Comparison of ENCODE assay signal across 8 cellular contexts in genomic region chr11:8268530-8269461, GRCh38. TPM values are rescaled to one million over a fixed set of nuclear protein-coding genes. Genes with fewer than 3 reads are reported as not detected.
DNase-seq lines count a peak whose midpoint lies in the region; ATAC-seq, FAIRE-seq and TF ChIP-seq lines count a peak whose summit lies in the region.

No MANE protein-coding gene starts in this region.

- ATAC-seq in GM19467 (IDR thresholded peaks at IDR 0.05; ENCODE audit: unreplicated experiment), result no peak
- no peak for ATAC-seq in PC-3

- no peaks in the 10 kb centered on the region for H3K79me2 ChIP-seq in PC-3 (ENCODE audit: low read length)

- BruUV-seq in PC-3 (replicated peaks; lab: Mats Ljungman, UMichigan), result no TSS peak

- H2AFZ ChIP-seq in PC-3 (ENCODE audit: low read length), result no peak overlapping the region

- no peaks in the 10 kb centered on the region for H4K20me1 ChIP-seq in PC-3 (ENCODE audit: low read length)

- POLR2A ChIA-PET in PC-3 (lab: Charles Lee; ENCODE audit: unreplicated experiment), result no interaction called here

- no peaks in the 10 kb centered on the region for H3K36me3 ChIP-seq in PC-3 (ENCODE audit: low read depth, low read length)

- H3K9me3 ChIP-seq in mononuclear cell (ENCODE audit: low read depth, low read length) (no peaks in the 10 kb centered on the region), PC-3 (ENCODE audit: low read length) (no peaks in the 10 kb centered on the region)

- CTCF ChIA-PET in PC-3 (lab: Charles Lee), result no interaction called here

- H3K27me3 ChIP-seq in dorsolateral prefrontal cortex (peaks cover 0 to 68% (median 33%) of the 10 kb centered on the region in 45 donors), mononuclear cell (ENCODE audit: insufficient read depth, low read length) (peaks cover 74% of the 10 kb centered on the region), PC-3 (ENCODE audit: low read length) (no peaks in the 10 kb centered on the region; the same call in 1 of the 2 replicates)

- TF ChIP-seq CTCF in dorsolateral prefrontal cortex (IDR thresholded peaks at IDR 0.05 in 54 of 56, conservative IDR thresholded peaks at IDR 0.05 in 2 of 56; ENCODE audit: low read depth in 1 of 56, partially characterized antibody in 56 of 56), result no peak
- TF ChIP-seq CTCF in PC-3 (conservative IDR thresholded peaks at IDR 0.05; ENCODE audit: low read depth, low read length), result no peak

- H3K4me1 ChIP-seq in mononuclear cell (ENCODE audit: insufficient read depth, low read length) (peaks cover 5% of the 10 kb centered on the region), PC-3 (ENCODE audit: insufficient read depth, low read length) (peaks cover 8% of the 10 kb centered on the region)

- H3K9me2 ChIP-seq in PC-3 (replicated peaks; ENCODE audit: low read length), result no peaks in the 10 kb centered on the region

- H3K27ac ChIP-seq in dorsolateral prefrontal cortex (no peak overlapping the region), PC-3 (ENCODE audit: low read length) (no peak overlapping the region)

- intact Hi-C loops in dorsolateral prefrontal cortex (cut with DNase I) (no loop called here), PC-3 (cut with micrococcal nuclease) (no loop called here)

- DNase-seq in activated effector memory CD4-positive, alpha-beta T cell treated with anti-CD3 and anti-CD28 coated beads, Interleukin-2, amount 50 U/mL, for 16 hours, result peak; percentile 54
- DNase-seq in activated effector memory CD4-positive, alpha-beta T cell treated with Interleukin-2 at 50 U/mL for 16 hours, result no peak
- DNase-seq in dorsolateral prefrontal cortex (peak in 4 of 10 donors; percentile 19 to 44 (median 34)), urothelium cell line (ENCODE audit: low spot score) (peak; percentile 38), dedifferentiated amniotic fluid mesenchymal stem cell (ENCODE audit: extremely low spot score) (no peak), PC-3 (no peak)

- no peak overlapping the region for H3K9ac ChIP-seq in PC-3 (ENCODE audit: low read length)

- FAIRE-seq in urothelium cell line (lab: Jason Lieb, UNC), result peak; percentile 13

- no peaks in the 10 kb centered on the region for H3F3A ChIP-seq in PC-3 (ENCODE audit: low read length, unreplicated experiment)

- H3K4me2 ChIP-seq in PC-3 (ENCODE audit: low read length), result no peak overlapping the region

- peak overlapping the region in 57 of 59 donors; percentile 26 to 69 (median 51) for H3K4me3 ChIP-seq in dorsolateral prefrontal cortex
- peak overlapping the region; percentile 6 for H3K4me3 ChIP-seq in mononuclear cell (ENCODE audit: low read length)
- no peak overlapping the region for H3K4me3 ChIP-seq in PC-3 (ENCODE audit: low read length)

RNA-seq across cellular contexts. Expression of gene LMO1, which starts 5.1 kb away (rescaled TPM):
- 1 to 10 TPM in 117 of 120 experiments, under 1 TPM in 3; 0.53 to 6.6 (median 3.0) TPM for total RNA-seq in dorsolateral prefrontal cortex
- not detected for total RNA-seq in mononuclear cell
- total RNA-seq in PC-3 (2014; rRNA removed), result 0.15 TPM in 1 of 2 replicates, not detected in the other

Comparison
In these comparisons a context has a peak if more than half of its experiments do, and no peak if none do; other contexts are left out.
1. DNase-seq: peak in activated effector memory CD4-positive, alpha-beta T cell treated with anti-CD3 and anti-CD28 coated beads, Interleukin-2, amount 50 U/mL, for 16 hours (single experiment) and urothelium cell line (single experiment); none in activated effector memory CD4-positive, alpha-beta T cell treated with Interleukin-2 at 50 U/mL for 16 hours (single experiment), dedifferentiated amniotic fluid mesenchymal stem cell (single experiment) and PC-3 (single experiment).